ENCODE assay signal across 8 cellular contexts in the genomic region with DNA sequence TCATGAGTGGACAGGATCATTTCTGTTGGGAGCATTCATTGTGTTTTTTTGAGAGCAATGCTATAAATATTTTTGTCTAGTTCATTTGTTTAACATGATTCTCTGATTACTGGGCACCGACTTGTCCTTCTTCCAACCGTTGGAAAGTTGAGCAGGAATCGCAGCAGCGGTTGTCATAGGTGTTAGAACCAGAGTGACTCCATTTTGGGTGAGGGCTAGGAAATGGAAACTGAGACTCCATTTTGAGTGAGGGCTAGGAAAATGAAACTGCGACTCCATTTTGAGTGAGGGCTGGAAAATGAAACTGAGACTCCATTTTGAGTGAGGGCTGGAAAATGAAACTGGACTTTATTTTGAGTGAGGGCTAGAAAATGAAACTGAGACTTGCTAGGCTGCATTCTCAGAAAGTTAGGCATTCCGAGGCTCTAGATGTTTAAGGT.
DNase-seq lines count a peak whose midpoint lies in the region; ATAC-seq, FAIRE-seq and TF ChIP-seq lines count a peak whose summit lies in the region.

No MANE protein-coding gene starts in this region.

- H3K4me3 Mint-ChIP-seq in activated T-cell treated with anti-CD3 and anti-CD28 coated beads, Interleukin-2, amount 50 U/mL, for 72 hours: peak overlapping the region; percentile 20 to 61
- H3K4me3 Mint-ChIP-seq in stimulated activated naive CD8-positive, alpha-beta T cell treated with anti-CD3 and anti-CD28 coated beads, Interleukin-15, amount 100 ng/mL, for 72 hours: peak overlapping the region in 1 of 2 donors; percentile 18
- peak overlapping the region in 1 of 2 donors; percentile 59 for H3K4me3 Mint-ChIP-seq in CD14-positive monocyte

- no peak for TF ChIP-seq POLR2A in GM12892 (IDR thresholded peaks at IDR 0.05; ENCODE audit: low read depth, low read length)

- peak overlapping the region; percentile 69 for H3K27ac Mint-ChIP-seq in activated T-cell treated with anti-CD3 and anti-CD28 coated beads, Interleukin-2, amount 50 U/mL, for 72 hours
- peak overlapping the region in 1 of 2 donors; percentile 87 for H3K27ac Mint-ChIP-seq in stimulated activated naive CD8-positive, alpha-beta T cell treated with anti-CD3 and anti-CD28 coated beads, Interleukin-15, amount 100 ng/mL, for 72 hours
- peak overlapping the region in 2 of 7 donors; percentile 13 to 37 for H3K27ac Mint-ChIP-seq in CD14-positive monocyte

- H3K36me3 Mint-ChIP-seq in activated T-cell treated with anti-CD3 and anti-CD28 coated beads, Interleukin-2, amount 50 U/mL, for 72 hours (ENCODE audit: insufficient read depth in 2 of 2): peaks cover 4 to 12% of the 10 kb centered on the region in 2 donors
- H3K36me3 Mint-ChIP-seq in CD14-positive monocyte: no peaks in the 10 kb centered on the region

- H3K9me3 Mint-ChIP-seq in activated T-cell treated with anti-CD3 and anti-CD28 coated beads, Interleukin-2, amount 50 U/mL, for 72 hours: peaks cover 5 to 7% of the 10 kb centered on the region in 2 donors
- peaks cover 19 to 39% of the 10 kb centered on the region in 2 donors for H3K9me3 Mint-ChIP-seq in stimulated activated naive CD8-positive, alpha-beta T cell treated with anti-CD3 and anti-CD28 coated beads, Interleukin-15, amount 100 ng/mL, for 72 hours
- peaks cover 2 to 33% (median 13%) of the 10 kb centered on the region in 7 donors for H3K9me3 Mint-ChIP-seq in CD14-positive monocyte

- DNase-seq in GM12892 (ENCODE audit: insufficient read length): no peak
- peak; percentile 16 to 26 for DNase-seq in activated T-cell treated with anti-CD3 and anti-CD28 coated beads, Interleukin-2, amount 50 U/mL, for 72 hours
- peak; percentile 13 to 40 for DNase-seq in stimulated activated naive CD8-positive, alpha-beta T cell treated with anti-CD3 and anti-CD28 coated beads, Interleukin-15, amount 100 ng/mL, for 72 hours
- DNase-seq in amniotic stem cell (lab: John Stamatoyannopoulos, UW): no peak
- DNase-seq in CD14-positive monocyte (ENCODE audit: low spot score): no peak
- no peak for DNase-seq in hippocampal formation (lab: John Stamatoyannopoulos, UW)

- FAIRE-seq in GM12892 (lab: Jason Lieb, UNC): peak; percentile 21

- H3K4me1 Mint-ChIP-seq in activated T-cell treated with anti-CD3 and anti-CD28 coated beads, Interleukin-2, amount 50 U/mL, for 72 hours (ENCODE audit: low read depth): peaks cover 41% of the 10 kb centered on the region
- H3K4me1 Mint-ChIP-seq in stimulated activated naive CD8-positive, alpha-beta T cell treated with anti-CD3 and anti-CD28 coated beads, Interleukin-15, amount 100 ng/mL, for 72 hours: peaks cover 43% of the 10 kb centered on the region
- peaks cover 3% of the 10 kb centered on the region for H3K4me1 Mint-ChIP-seq in CD14-positive monocyte

- intact Hi-C loops in CD14-positive monocyte (cut with micrococcal nuclease): no loop called here

- TF ChIP-seq CTCF in CD14-positive monocyte (IDR thresholded peaks at IDR 0.05): no peak

- ATAC-seq in GM21390 (IDR thresholded peaks at IDR 0.05; ENCODE audit: unreplicated experiment) (peak; percentile 94), HG03469 (IDR thresholded peaks at IDR 0.05; ENCODE audit: unreplicated experiment) (peak; percentile 87)
- peak; percentile 60 to 64 for ATAC-seq in activated T-cell treated with anti-CD3 and anti-CD28 coated beads, Interleukin-2, amount 50 U/mL, for 72 hours (replicated peaks in 1 of 2)
- ATAC-seq in stimulated activated naive CD8-positive, alpha-beta T cell treated with anti-CD3 and anti-CD28 coated beads, Interleukin-15, amount 100 ng/mL, for 72 hours: peak; percentile 77

- H3K27me3 Mint-ChIP-seq in activated T-cell treated with anti-CD3 and anti-CD28 coated beads, Interleukin-2, amount 50 U/mL, for 72 hours (ENCODE audit: low read depth): no peaks in the 10 kb centered on the region
- no peaks in the 10 kb centered on the region for H3K27me3 Mint-ChIP-seq in stimulated activated naive CD8-positive, alpha-beta T cell treated with anti-CD3 and anti-CD28 coated beads, Interleukin-15, amount 100 ng/mL, for 72 hours
- H3K27me3 Mint-ChIP-seq in CD14-positive monocyte (ENCODE audit: low read depth in 3 of 3): peaks cover 0 to 3% (median 0%) of the 10 kb centered on the region in 3 donors

Comparison
In these comparisons a context has a peak if more than half of its experiments do, and no peak if none do; other contexts are left out.
1. DNase-seq: peak in activated T-cell treated with anti-CD3 and anti-CD28 coated beads, Interleukin-2, amount 50 U/mL, for 72 hours (2 of 2) and stimulated activated naive CD8-positive, alpha-beta T cell treated with anti-CD3 and anti-CD28 coated beads, Interleukin-15, amount 100 ng/mL, for 72 hours (2 of 2); none in GM12892 (single experiment), amniotic stem cell (single experiment), CD14-positive monocyte (single experiment) and hippocampal formation (0 of 2).
2. Peak in every context shown above with its lines, with median percentiles within 50 percentile points of each other: ATAC-seq.